Comparison of ENCODE assay signal across 15 cellular contexts in genomic region chr5:149254506-149254905, GRCh38. TPM values are rescaled to one million over a fixed set of nuclear protein-coding genes. Genes with fewer than 3 reads are reported as not detected.
DNase-seq lines count a peak whose midpoint lies in the region; ATAC-seq and TF ChIP-seq lines count a peak whose summit lies in the region.
"Had no signal": no experiment of that assay in that cellular context is flagged by ENCODE, and none has a peak within 500 bp of the region (broad histone marks: within the 10 kb centered on the region; RNA-seq: fewer than 3 reads in every experiment).

No MANE protein-coding gene starts in this region.

- no peaks in the 10 kb centered on the region for H3K9me3 Mint-ChIP-seq in GM23338

- no peaks in the 10 kb centered on the region for H3K79me2 ChIP-seq in GM23338 (replicated peaks; ENCODE audit: insufficient read depth)
- no peaks in the 10 kb centered on the region for H3K79me2 ChIP-seq in osteoblast (ENCODE audit: insufficient read depth, low read length)
- H3K79me2 ChIP-seq: parathyroid adenoma had no signal

- H3F3A ChIP-seq in GM23338 (replicated peaks; ENCODE audit: low read depth) = no peaks in the 10 kb centered on the region

- H3K36me3 ChIP-seq in GM23338 (ENCODE audit: insufficient read depth) = no peaks in the 10 kb centered on the region
- H3K36me3 ChIP-seq in RWPE2 (ENCODE audit: low read depth) = no peaks in the 10 kb centered on the region
- H3K36me3 ChIP-seq in osteoblast (ENCODE audit: insufficient read depth, low read length) = no peaks in the 10 kb centered on the region

- DNase-seq in GM23338 (ENCODE audit: low spot score) (peak; percentile 68), RWPE2 (ENCODE audit: low spot score) (no peak), fibroblast of mammary gland (ENCODE audit: low read depth) (peak; percentile 23), myocyte (ENCODE audit: low read depth) (peak; percentile 64), osteoblast (ENCODE audit: insufficient read length, low spot score, missing footprints) (no peak), GM20000 (ENCODE audit: low spot score) (no peak), posterior vena cava (ENCODE audit: low spot score) (no peak), NCI-H2171 treated with DMSO at 0.1 percent for 48 hours (lab: John Stamatoyannopoulos, UW) (no peak)
- DNase-seq: activated naive CD4-positive, alpha-beta T cell treated with anti-CD3 and anti-CD28 coated beads, Interleukin-2, amount 50 U/mL, for 16 hours; cerebellar nuclear complex; erythroblast; midbrain; stimulated activated CD8-positive, alpha-beta memory T cell treated with anti-CD3 and anti-CD28 coated beads, Interleukin-4, amount 100 ng/mL, for 48 hours had no signal

- H3K27me3 Mint-ChIP-seq in GM23338 (ENCODE audit: insufficient read depth, low read depth, poor library complexity) = peaks cover 6% of the 10 kb centered on the region

- no peak for TF ChIP-seq CTCF in GM23338 (conservative IDR thresholded peaks at IDR 0.05; ENCODE audit: low read depth in 2 of 2)
- TF ChIP-seq CTCF in RWPE2 (IDR thresholded peaks at IDR 0.05; ENCODE audit: poor library complexity, severe bottlenecking) = no peak
- TF ChIP-seq CTCF in fibroblast of mammary gland (conservative IDR thresholded peaks at IDR 0.05; ENCODE audit: control insufficient read depth, insufficient read depth, low read depth, low read length) = no peak
- TF ChIP-seq CTCF in osteoblast (IDR thresholded peaks at IDR 0.05; ENCODE audit: extremely low read depth, low read depth, low read length) = no peak
- no peak for TF ChIP-seq CTCF in GM20000 (IDR thresholded peaks at IDR 0.05; ENCODE audit: extremely low read depth, missing control alignments)

- H3K27ac Mint-ChIP-seq in GM23338 = no peak overlapping the region

- no peaks in the 10 kb centered on the region for H3K36me3 Mint-ChIP-seq in GM23338 (ENCODE audit: low read depth)

- H3K9me3 ChIP-seq in RWPE2 (ENCODE audit: severe bottlenecking) (no peaks in the 10 kb centered on the region), osteoblast (ENCODE audit: low read depth, low read length) (no peaks in the 10 kb centered on the region)

- H3K27ac ChIP-seq in GM23338 (ENCODE audit: low read depth) = no peak overlapping the region
- H3K27ac ChIP-seq in RWPE2 (ENCODE audit: poor library complexity, severe bottlenecking) = no peak overlapping the region
- no peak overlapping the region for H3K27ac ChIP-seq in osteoblast (ENCODE audit: low read depth, low read length)
- H3K27ac ChIP-seq: KMS-11, parathyroid adenoma had no signal

- no peak overlapping the region for H2AFZ ChIP-seq in GM23338
- no peak overlapping the region for H2AFZ ChIP-seq in osteoblast (ENCODE audit: low read length)
- H2AFZ ChIP-seq: parathyroid adenoma had no signal

- peak; percentile 85 for ATAC-seq in GM23338
- ATAC-seq in RWPE2 (ENCODE audit: low read depth) = peak; percentile 24; the same call in 2 of the 3 replicates

- no peaks in the 10 kb centered on the region for H4K20me1 ChIP-seq in GM23338 (replicated peaks; ENCODE audit: insufficient read depth)
- H4K20me1 ChIP-seq in osteoblast (ENCODE audit: insufficient read depth, low read length) = peaks cover 3% of the 10 kb centered on the region

- no peak overlapping the region for H3K4me3 Mint-ChIP-seq in GM23338

- H3K4me1 ChIP-seq in GM23338 (ENCODE audit: insufficient read depth) (no peaks in the 10 kb centered on the region), RWPE2 (ENCODE audit: insufficient read depth, poor library complexity, severe bottlenecking) (peaks cover 19% of the 10 kb centered on the region), osteoblast (ENCODE audit: insufficient read depth, low read length) (peaks cover 17% of the 10 kb centered on the region)
- H3K4me1 ChIP-seq: parathyroid adenoma had no signal

- H3K4me3 ChIP-seq in GM23338 = no peak overlapping the region
- no peak overlapping the region for H3K4me3 ChIP-seq in RWPE2 (ENCODE audit: severe bottlenecking)
- no peak overlapping the region for H3K4me3 ChIP-seq in fibroblast of mammary gland (ENCODE audit: control insufficient read depth, low read depth, low read length)
- no peak overlapping the region for H3K4me3 ChIP-seq in osteoblast (ENCODE audit: insufficient read depth, low read length)

- intact Hi-C loops in posterior vena cava (cut with DNase I) = no loop called here

- H3K27me3 ChIP-seq in GM23338 (ENCODE audit: insufficient read depth) (no peaks in the 10 kb centered on the region), RWPE2 (ENCODE audit: insufficient read depth, poor library complexity, severe bottlenecking) (no peaks in the 10 kb centered on the region), osteoblast (ENCODE audit: insufficient read depth, low read length) (no peaks in the 10 kb centered on the region)

- H3K4me2 ChIP-seq in GM23338 (no peak overlapping the region), osteoblast (ENCODE audit: insufficient read depth, low read length) (no peak overlapping the region)
- H3K4me2 ChIP-seq: KMS-11 had no signal

- H3K9me2 ChIP-seq in GM23338 (ENCODE audit: insufficient read depth) = no peaks in the 10 kb centered on the region

- H3K4me1 Mint-ChIP-seq in GM23338 = no peaks in the 10 kb centered on the region

TF ChIP-seq in GM23338, 12 proteins besides CTCF, POLR2A, EP300 and RAD21:
- TF ChIP-seq POLR2AphosphoS5 (IDR thresholded peaks at IDR 0.05; ENCODE audit: low read depth) (no peak), REST (IDR thresholded peaks at IDR 0.05; ENCODE audit: unreplicated experiment) (peak; percentile 75)

RNA-seq across cellular contexts. Expression of gene AFAP1L1, which starts 17.2 kb away (rescaled TPM):
- total RNA-seq in GM23338 (2014; rRNA removed; shearing (Covaris generic)) = 4.7 and 5.7 TPM in 2 replicates
- polyA plus RNA-seq in GM23338 (2016; fragmentation: Nextera tagmentation; extraction: Ambion mirVana) = 2.8 and 3.2 TPM in 2 replicates
- total RNA-seq in myocyte = 136 and 239 TPM in 2 replicates
- polyA plus RNA-seq in myocyte (2012) = 44.8 TPM
- 1.1 and 1.5 TPM in 2 replicates for total RNA-seq in osteoblast
- 10 to 100 TPM; 17.9 to 30.3 TPM for total RNA-seq in posterior vena cava

Comparison
In these comparisons a context has a peak if more than half of its experiments do, and no peak if none do; other contexts are left out.
1. DNase-seq: peak in GM23338 (single experiment), fibroblast of mammary gland (single experiment) and myocyte (single experiment); none in RWPE2 (single experiment), osteoblast (single experiment), GM20000 (single experiment), posterior vena cava (single experiment) and NCI-H2171 treated with DMSO at 0.1 percent for 48 hours (single experiment).